In genomic region chr4:183863155-183863825, GRCh38 we compare ENCODE assay signal across 25 cellular contexts. TPM values are rescaled to one million over a fixed set of nuclear protein-coding genes. Genes with fewer than 3 reads are reported as not detected.
"Had no signal": no experiment of that assay in that cellular context is flagged by ENCODE, and none has a peak within 500 bp of the region (broad histone marks: within the 10 kb centered on the region; RNA-seq: fewer than 3 reads in every experiment).

No MANE protein-coding gene starts in this region.

- H3K36me3 ChIP-seq: MG63, SJSA1 had no signal

- H3K27ac Mint-ChIP-seq: activated CD4-positive, alpha-beta memory T cell treated with anti-CD3 and anti-CD28 coated beads for 36 hours; activated CD4-positive, alpha-beta T cell treated with anti-CD3 and anti-CD28 coated beads, Interleukin-2, amount 10 ng/mL, durations not matched to agents 7 days and 5 days; activated naive CD4-positive, alpha-beta T cell treated with anti-CD3 and anti-CD28 coated beads for 36 hours; activated naive CD8-positive, alpha-beta T cell; activated T-helper 17 cell treated with anti-CD3 and anti-CD28 coated beads, Interleukin-2, amount 50 U/mL, for 72 hours had no signal

- H3K36me3 Mint-ChIP-seq: activated CD4-positive, alpha-beta memory T cell treated with anti-CD3 and anti-CD28 coated beads for 36 hours; brain had no signal

- H3K9me3 ChIP-seq: MG63, SJSA1 had no signal

- H3K4me3 Mint-ChIP-seq: activated CD4-positive, alpha-beta memory T cell treated with anti-CD3 and anti-CD28 coated beads for 36 hours; activated CD4-positive, alpha-beta T cell treated with anti-CD3 and anti-CD28 coated beads, Interleukin-2, amount 10 ng/mL, durations not matched to agents 7 days and 5 days; activated naive CD4-positive, alpha-beta T cell treated with anti-CD3 and anti-CD28 coated beads for 36 hours; activated naive CD8-positive, alpha-beta T cell; activated T-helper 17 cell treated with anti-CD3 and anti-CD28 coated beads, Interleukin-2, amount 50 U/mL, for 72 hours; central memory CD8-positive, alpha-beta T cell had no signal

- H3K9me3 Mint-ChIP-seq: activated CD4-positive, alpha-beta memory T cell treated with anti-CD3 and anti-CD28 coated beads for 36 hours; activated CD4-positive, alpha-beta T cell treated with anti-CD3 and anti-CD28 coated beads, Interleukin-2, amount 10 ng/mL, durations not matched to agents 7 days and 5 days; activated naive CD4-positive, alpha-beta T cell treated with anti-CD3 and anti-CD28 coated beads for 36 hours; activated T-helper 17 cell treated with anti-CD3 and anti-CD28 coated beads, Interleukin-2, amount 50 U/mL, for 72 hours; central memory CD8-positive, alpha-beta T cell had no signal

- ATAC-seq: activated T-helper 17 cell treated with anti-CD3 and anti-CD28 coated beads, Interleukin-2, amount 50 U/mL, for 72 hours; PC-3 had no signal

- H3K27ac ChIP-seq: SJSA1, VCaP had no signal

- H3K4me1 Mint-ChIP-seq: activated CD4-positive, alpha-beta T cell treated with anti-CD3 and anti-CD28 coated beads, Interleukin-2, amount 10 ng/mL, durations not matched to agents 7 days and 5 days; activated T-helper 17 cell treated with anti-CD3 and anti-CD28 coated beads, Interleukin-2, amount 50 U/mL, for 72 hours; central memory CD8-positive, alpha-beta T cell had no signal

- H3K4me3 ChIP-seq: MG63, SJSA1 had no signal

- DNase-seq: activated CD4-positive, alpha-beta memory T cell treated with anti-CD3 and anti-CD28 coated beads for 36 hours; activated CD4-positive, alpha-beta T cell treated with anti-CD3 and anti-CD28 coated beads, Interleukin-2, amount 10 ng/mL, durations not matched to agents 7 days and 5 days; activated CD4-positive, CD25-positive, alpha-beta regulatory T cell; activated CD8-positive, alpha-beta memory T cell treated with anti-CD3 and anti-CD28 coated beads for 24 hours; activated gamma-delta T cell; activated naive CD4-positive, alpha-beta T cell treated with anti-CD3 and anti-CD28 coated beads for 36 hours; activated T-cell treated with anti-CD3 and anti-CD28 coated beads, Interleukin-2, amount 50 U/mL, for 48 hours; amygdala; MG63; NCI-H1105; NCI-H1436; NCI-H1694 treated with DMSO at 0.1 percent for 48 hours; NCI-H2029 treated with DMSO at 0.1 percent for 48 hours; NCI-H446; NCI-H524; PC-3; SHP77; T-helper 1 cell had no signal

RNA-seq across cellular contexts. Expression of gene STOX2, which starts 41.8 kb away (rescaled TPM):
- total RNA-seq: activated CD4-positive, alpha-beta memory T cell treated with anti-CD3 and anti-CD28 coated beads for 36 hours; activated CD4-positive, alpha-beta T cell treated with anti-CD3 and anti-CD28 coated beads, Interleukin-2, amount 10 ng/mL, durations not matched to agents 7 days and 5 days; activated naive CD4-positive, alpha-beta T cell treated with anti-CD3 and anti-CD28 coated beads for 36 hours; activated T-helper 17 cell treated with anti-CD3 and anti-CD28 coated beads, Interleukin-2, amount 50 U/mL, for 72 hours; T-helper 2 cell treated with Interferon-gamma antibody and Interleukin-4, amounts not matched to agents 100 ng/mL and 5 ng/mL, for 36 hours had no signal
